20 cellular contexts compared by ENCODE assay signal in genomic region chr6:165823609-165824326, GRCh38.
"Had no signal": no experiment of that assay in that cellular context is flagged by ENCODE, and none has a peak within 500 bp of the region (broad histone marks: within the 10 kb centered on the region; RNA-seq: fewer than 3 reads in every experiment).

No MANE protein-coding gene starts in this region.

- DNase-seq: activated B cell treated with CpG ODN at 0.5 μM for 24 hours; activated CD4-positive, alpha-beta T cell treated with anti-CD3 and anti-CD28 coated beads for 1 hour; activated CD4-positive, alpha-beta T cell treated with anti-CD3 and anti-CD28 coated beads, Interleukin-2, amount 10 ng/mL, durations not matched to agents 24 days and 14 days; activated CD4-positive, alpha-beta T cell treated with anti-CD3 and anti-CD28 coated beads, Interleukin-2, amount 50 U/mL, for 48 hours; activated CD8-positive, alpha-beta memory T cell treated with anti-CD3 and anti-CD28 coated beads, Interleukin-2, amount 10 ng/mL, durations not matched to agents 7 days and 5 days; activated effector memory CD4-positive, alpha-beta T cell treated with Interleukin-2 at 50 U/mL for 16 hours; activated naive CD4-positive, alpha-beta T cell; activated T-cell treated with anti-CD3 and anti-CD28 coated beads, Interleukin-2, amount 50 U/mL, for 24 hours; aorta; central memory CD4-positive, alpha-beta T cell; MM.1S; NCI-H1105; NCI-H1436; NCI-H1694 treated with DMSO at 0.1 percent for 48 hours; NCI-H2029 treated with DMSO at 0.1 percent for 48 hours; NCI-H345; NCI-H510A treated with DMSO at 0.1 percent for 48 hours; SHP77 treated with DMSO at 0.1 percent for 48 hours; T-helper 17 cell; T-helper 9 cell had no signal
